Comparison of ENCODE assay signal across 23 cellular contexts in genomic region chr12:13218641-13219040, GRCh38. TPM values are rescaled to one million over a fixed set of nuclear protein-coding genes. Genes with fewer than 3 reads are reported as not detected.
DNase-seq lines count a peak whose midpoint lies in the region; ATAC-seq and TF ChIP-seq lines count a peak whose summit lies in the region.
"Had no signal": no experiment of that assay in that cellular context is flagged by ENCODE, and none has a peak within 500 bp of the region (broad histone marks: within the 10 kb centered on the region; RNA-seq: fewer than 3 reads in every experiment).

No MANE protein-coding gene starts in this region.

- peaks cover 9% of the 10 kb centered on the region for H3K4me1 Mint-ChIP-seq in endothelial cell (ENCODE audit: unreplicated experiment)
- H3K4me1 Mint-ChIP-seq: IgD-negative memory B cell had no signal

- POLR2A ChIA-PET in IMR-90 (lab: Charles Lee; ENCODE audit: unreplicated experiment): no interaction called here

- H2BK5ac ChIP-seq in IMR-90 (ENCODE audit: low read depth, low read length, poor library complexity, severe bottlenecking): no peak overlapping the region

- peaks cover 15 to 40% of the 10 kb centered on the region in 2 experiments for H3K79me1 ChIP-seq in IMR-90 (ENCODE audit: low read depth in 1 of 2, low read length in 2 of 2)

- H2BK20ac ChIP-seq in IMR-90 (ENCODE audit: low read depth, low read length): no peak overlapping the region

- H3K4me3 ChIP-seq in ACC112 (ENCODE audit: low read depth, low read length) (no peak overlapping the region), IMR-90 (ENCODE audit: insufficient read depth, low read depth, low read length) (no peak overlapping the region), osteoblast (ENCODE audit: insufficient read depth, low read length) (no peak overlapping the region), tibial artery (no peak overlapping the region)

- intact Hi-C loops in IMR-90 (cut with micrococcal nuclease) (no loop called here), tibial artery (cut with DNase I; ENCODE audit: low total_unique reads) (loop anchor here (10.0 kb wide), 1 partner anchor 384 kb away; no protein-coding TSS in a partner anchor)

- dilution Hi-C loops in IMR-90 (cut with HindIII; ENCODE audit: low sequenced_read_pairs, unreplicated experiment): no loop called here

- ATAC-seq in IMR-90 (ENCODE audit: low read depth): no peak
- no peak for ATAC-seq in GM18519 (IDR thresholded peaks at IDR 0.05; ENCODE audit: low FRiP score, unreplicated experiment)
- ATAC-seq: Panc1 had no signal

- no peak overlapping the region for H2BK120ac ChIP-seq in IMR-90 (ENCODE audit: low read depth, low read length)

- H3K27ac Mint-ChIP-seq in endothelial cell (ENCODE audit: unreplicated experiment): no peak overlapping the region
- H3K27ac Mint-ChIP-seq: IgD-negative memory B cell had no signal

- no peak overlapping the region for H2AFZ ChIP-seq in ACC112 (ENCODE audit: low read length, unreplicated experiment)
- no peak overlapping the region for H2AFZ ChIP-seq in IMR-90 (replicated peaks; ENCODE audit: low read length, poor library complexity)
- no peak overlapping the region for H2AFZ ChIP-seq in osteoblast (ENCODE audit: low read length)

- H4K20me1 ChIP-seq in IMR-90 (ENCODE audit: insufficient read depth, low read length) (no peaks in the 10 kb centered on the region), osteoblast (ENCODE audit: insufficient read depth, low read length) (no peaks in the 10 kb centered on the region)

- H3K27me3 ChIP-seq in ACC112 (ENCODE audit: insufficient read depth, low read length) (no peaks in the 10 kb centered on the region), IMR-90 (ENCODE audit: control insufficient read depth, insufficient read depth, low read length) (no peaks in the 10 kb centered on the region), osteoblast (ENCODE audit: insufficient read depth, low read length) (no peaks in the 10 kb centered on the region), tibial artery (no peaks in the 10 kb centered on the region)

- no CpG with 5 or more reads among the region's 3 CpGs for WGBS in IMR-90 (ENCODE audit: extremely low coverage in 2 of 2, insufficient read length in 1 of 2), 2 experiments

- no peak overlapping the region for H3K4me2 ChIP-seq in IMR-90 (ENCODE audit: low read depth, low read length)
- H3K4me2 ChIP-seq in osteoblast (ENCODE audit: insufficient read depth, low read length): no peak overlapping the region
- H3K4me2 ChIP-seq: KMS-11 had no signal

- peaks cover 7% of the 10 kb centered on the region for H3K79me2 ChIP-seq in ACC112 (ENCODE audit: control insufficient read depth, insufficient read depth, low read length, unreplicated experiment)
- peaks cover 11% of the 10 kb centered on the region for H3K79me2 ChIP-seq in osteoblast (ENCODE audit: insufficient read depth, low read length)

- peak overlapping the region; percentile 47 for H3K4me3 Mint-ChIP-seq in endothelial cell (ENCODE audit: unreplicated experiment)
- H3K4me3 Mint-ChIP-seq: IgD-negative memory B cell had no signal

- DNase-seq in IMR-90 (no peak), endothelial cell (ENCODE audit: low spot score) (no peak), osteoblast (ENCODE audit: insufficient read length, low spot score, missing footprints) (no peak), NCI-H1105 treated with DMSO at 0.1 percent for 48 hours (lab: John Stamatoyannopoulos, UW) (no peak), tibial artery (no peak), SIG-M5 (lab: John Stamatoyannopoulos, UW) (no peak)
- DNase-seq: 8988T, Calu3, DMS79 treated with DMSO at 0.1 percent for 48 hours, HCEC 1CT, MM.1S, NCI-H1417 treated with DMSO at 0.1 percent for 48 hours, NCI-H1694 treated with DMSO at 0.1 percent for 48 hours, NCI-H2081, NCI-H2227 treated with DMSO at 0.1 percent for 48 hours, NCI-H526 treated with DMSO at 0.1 percent for 48 hours, SHP77 had no signal

- H3K27ac ChIP-seq in ACC112 (ENCODE audit: low read depth, low read length): peak overlapping the region; percentile 88
- H3K27ac ChIP-seq in IMR-90 (ENCODE audit: insufficient read depth, low read length): no peak overlapping the region
- peak overlapping the region; percentile 24 for H3K27ac ChIP-seq in osteoblast (ENCODE audit: low read depth, low read length)
- H3K27ac ChIP-seq in tibial artery: no peak overlapping the region
- H3K27ac ChIP-seq: KMS-11, RWPE1 had no signal

- H3K9me3 ChIP-seq in IMR-90 (ENCODE audit: control insufficient read depth, insufficient read depth, low read length) (peaks cover 5% of the 10 kb centered on the region), osteoblast (ENCODE audit: low read depth, low read length) (no peaks in the 10 kb centered on the region), tibial artery (no peaks in the 10 kb centered on the region)

- no peak overlapping the region for H4K5ac ChIP-seq in IMR-90 (ENCODE audit: low read depth, low read length)

- CTCF ChIA-PET in IMR-90 (lab: Yijun Ruan, JAX): interaction anchor here (1.7 kb wide), 1 partner anchor 195 kb away, joined by 5 read pairs; no protein-coding TSS in a partner anchor

- H3K9ac ChIP-seq in IMR-90 (ENCODE audit: low read depth, low read length): no peak overlapping the region
- H3K9ac ChIP-seq: KMS-11 had no signal

- no peak overlapping the region; the same call in 1 of the 2 replicates for H3K4ac ChIP-seq in IMR-90 (ENCODE audit: low read depth, low read length)

- H3K36me3 Mint-ChIP-seq in endothelial cell (ENCODE audit: low read depth, unreplicated experiment): peaks cover 48% of the 10 kb centered on the region
- H3K36me3 Mint-ChIP-seq: IgD-negative memory B cell had no signal

- H3K36me3 ChIP-seq in ACC112 (ENCODE audit: insufficient read depth, low read length) (peaks cover 58% of the 10 kb centered on the region), IMR-90 (ENCODE audit: control insufficient read depth, insufficient read depth, low read length) (peaks cover 34% of the 10 kb centered on the region), osteoblast (ENCODE audit: insufficient read depth, low read length) (peaks cover 58% of the 10 kb centered on the region), tibial artery (peaks cover 0 to 48% (median 37%) of the 10 kb centered on the region in 3 donors)

- peaks cover 20% of the 10 kb centered on the region; the same call in 1 of the 2 replicates for H3K9me1 ChIP-seq in IMR-90 (ENCODE audit: insufficient read depth, low read length)

- no TSS peak for BruUV-seq in IMR-90 (replicated peaks; lab: Mats Ljungman, UMichigan)

- H3K14ac ChIP-seq in IMR-90 (replicated peaks; ENCODE audit: low read depth, low read length): no peak overlapping the region

- TF ChIP-seq RAD21 in IMR-90 (IDR thresholded peaks at IDR 0.05; ENCODE audit: low read length): no peak

- H3K56ac ChIP-seq in IMR-90 (ENCODE audit: extremely low read depth, insufficient read depth, low read length): no peak overlapping the region

- no peak overlapping the region for H4K91ac ChIP-seq in IMR-90 (ENCODE audit: insufficient read depth, low read depth, low read length)

- peak overlapping the region; percentile 43; the same call in 1 of the 2 replicates for H2AK5ac ChIP-seq in IMR-90 (ENCODE audit: low read depth, low read length)

- H3K9me3 Mint-ChIP-seq in endothelial cell (ENCODE audit: unreplicated experiment): peaks cover 5% of the 10 kb centered on the region

- no peak overlapping the region for H3K18ac ChIP-seq in IMR-90 (ENCODE audit: low read depth, low read length)

- TF ChIP-seq POLR2A in IMR-90 (IDR thresholded peaks at IDR 0.05; ENCODE audit: low read depth, low read length): 0 out of 2 replicates have a peak, but pooled peaks have one; percentile 26

- no peak overlapping the region for H3K23ac ChIP-seq in IMR-90 (ENCODE audit: low read depth, low read length)

- in situ Hi-C loops in IMR-90 (cut with MboI; ENCODE audit: low sequenced_read_pairs): no loop called here

- no peaks in the 10 kb centered on the region for H3K27me3 Mint-ChIP-seq in endothelial cell (ENCODE audit: unreplicated experiment)

- H2BK15ac ChIP-seq in IMR-90 (ENCODE audit: low read depth, low read length): no peak overlapping the region

- no peak overlapping the region for H4K8ac ChIP-seq in IMR-90 (ENCODE audit: low read depth in 2 of 2, low read length in 2 of 2)

- TF ChIP-seq CTCF in IMR-90 (conservative IDR thresholded peaks at IDR 0.05; ENCODE audit: low read depth, low read length): no peak
- no peak for TF ChIP-seq CTCF in endothelial cell (IDR thresholded peaks at IDR 0.05; ENCODE audit: unreplicated experiment)
- no peak for TF ChIP-seq CTCF in osteoblast (IDR thresholded peaks at IDR 0.05; ENCODE audit: extremely low read depth, low read depth, low read length)
- no peak for TF ChIP-seq CTCF in tibial artery (IDR thresholded peaks at IDR 0.05)

- H3K4me1 ChIP-seq in ACC112 (ENCODE audit: control insufficient read depth, insufficient read depth, low read length, unreplicated experiment) (peaks cover 34% of the 10 kb centered on the region), IMR-90 (ENCODE audit: control insufficient read depth, insufficient read depth, low read length) (peaks cover 13% of the 10 kb centered on the region), osteoblast (ENCODE audit: insufficient read depth, low read length) (peaks cover 47% of the 10 kb centered on the region), tibial artery (no peaks in the 10 kb centered on the region)

- no peak overlapping the region for H2AK9ac ChIP-seq in IMR-90 (replicated peaks; ENCODE audit: low read depth, low read length, poor library complexity)

TF ChIP-seq in IMR-90, 13 proteins besides CTCF, POLR2A, EP300 and RAD21 (continues in another document):
- TF ChIP-seq CHD1 (IDR thresholded peaks at IDR 0.05; ENCODE audit: low read depth, low read length) (no peak), MAFK (IDR thresholded peaks at IDR 0.05; ENCODE audit: low read depth, low read length) (no peak), MXI1 (IDR thresholded peaks at IDR 0.05; ENCODE audit: borderline replicate concordance, low read depth, low read length) (no peak), USF2 (IDR thresholded peaks at IDR 0.05; ENCODE audit: low read depth, low read length) (no peak), RCOR1 (IDR thresholded peaks at IDR 0.05; ENCODE audit: insufficient replicate concordance, low read length) (no peak), FOS (IDR thresholded peaks at IDR 0.05; ENCODE audit: low read depth, low read length) (no peak), NFE2L2 (IDR thresholded peaks at IDR 0.05; ENCODE audit: low read depth, low read length) (no peak)

RNA-seq across cellular contexts. Expression of gene EMP1, which starts 22.1 kb away (rescaled TPM):
- 137 and 570 TPM in 2 replicates for total RNA-seq in IMR-90 (2012; rRNA removed)
- polyA plus RNA-seq in IMR-90 (2012; rRNA removed): 106 and 201 TPM in 2 replicates
- polyA plus RNA-seq in IMR-90 (2012; cell fraction: cytosol; rRNA removed): 69.6 and 82.0 TPM in 2 replicates
- polyA plus RNA-seq in IMR-90 (2012; cell fraction: nucleus; rRNA removed; ENCODE audit: low replicate concordance): 81.8 and 230 TPM in 2 replicates
- 273 TPM for total RNA-seq in endothelial cell (ENCODE audit: unreplicated experiment)
- total RNA-seq in osteoblast: 106 and 114 TPM in 2 replicates
- polyA plus RNA-seq: IgD-negative memory B cell had no signal

Comparison
In these comparisons a context has a peak if more than half of its experiments do, and no peak if none do; other contexts are left out.
1. H3K27ac ChIP-seq: peak in ACC112 (single experiment) and osteoblast (single experiment); none in IMR-90 (single experiment) and tibial artery (0 of 2).